In the genomic region with DNA sequence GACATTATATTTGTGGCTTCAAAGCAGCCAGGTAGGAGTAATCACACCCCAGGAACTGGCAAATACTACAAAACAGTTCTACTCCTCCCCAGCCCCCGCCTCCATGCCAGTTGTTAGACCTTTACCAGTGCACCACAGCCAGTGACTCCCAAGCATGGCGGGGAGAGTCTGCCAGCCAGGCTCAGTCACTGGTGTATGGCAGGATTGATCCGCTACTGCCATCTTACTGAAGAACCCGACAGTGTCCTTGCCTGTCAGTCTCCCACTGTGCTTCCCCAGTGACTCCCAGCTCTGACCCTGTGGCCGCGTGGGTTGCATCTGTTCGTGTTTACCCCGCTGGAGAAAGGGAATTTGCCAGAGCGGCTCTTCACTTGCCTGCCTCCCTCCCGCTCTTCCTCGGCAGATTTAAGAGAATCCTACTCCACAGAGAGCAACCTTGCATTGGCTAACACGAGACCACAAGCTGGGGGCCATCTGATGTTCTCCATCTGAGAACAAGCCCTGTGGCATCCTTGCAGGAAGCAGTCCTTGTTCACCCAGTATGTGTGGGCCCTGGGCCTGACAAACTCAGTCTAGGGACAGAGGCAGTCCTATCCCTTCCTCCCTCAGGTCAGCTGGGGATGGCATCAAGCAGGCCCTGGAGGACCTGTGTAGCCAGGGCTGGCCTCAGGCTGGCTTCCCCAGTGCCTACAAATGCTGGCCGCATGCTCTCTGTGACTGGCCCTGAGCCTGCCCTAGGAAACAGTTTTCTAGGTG, we compare ENCODE assay signal across 19 cellular contexts. TPM values are rescaled to one million over a fixed set of nuclear protein-coding genes. Genes with fewer than 3 reads are reported as not detected.
"Had no signal": no experiment of that assay in that cellular context is flagged by ENCODE, and none has a peak within 500 bp of the region (broad histone marks: within the 10 kb centered on the region; RNA-seq: fewer than 3 reads in every experiment).

No MANE protein-coding gene starts in this region.

- ATAC-seq: left lung had no signal

- H3K4me3 ChIP-seq: left lung, prostate gland, right atrium auricular region, testis, upper lobe of left lung had no signal

- DNase-seq: activated B cell treated with CpG ODN at 0.5 μM for 24 hours; activated CD4-positive, alpha-beta T cell treated with anti-CD3 and anti-CD28 coated beads for 48 hours; activated CD8-positive, alpha-beta memory T cell treated with anti-CD3 and anti-CD28 coated beads, Interleukin-2, amount 50 U/mL, for 4 hours; activated effector memory CD4-positive, alpha-beta T cell treated with Interleukin-2 at 50 U/mL for 16 hours; activated T-cell treated with anti-CD3 and anti-CD28 coated beads, Interleukin-2, amount 50 U/mL, for 48 hours; endodermal cell; foreskin fibroblast; left lung; stimulated activated CD4-positive, alpha-beta T cell treated with anti-CD3 and anti-CD28 coated beads, Interleukin-2, amount 100 ng/mL, for 24 hours had no signal

- H3K27me3 ChIP-seq: left lung, right atrium auricular region, testis, upper lobe of left lung had no signal

- H3K27ac ChIP-seq: epithelial cell of prostate, left lung, prostate gland, right atrium auricular region, testis, upper lobe of left lung had no signal

RNA-seq across cellular contexts. Expression of gene RSPH14, which starts 38.4 kb away (rescaled TPM):
- total RNA-seq: activated B cell treated with CpG ODN at 0.5 μM for 24 hours, astrocyte, bronchial epithelial cell, glomerular endothelial cell, lung microvascular endothelial cell, osteoblast, right atrium auricular region had no signal
